1 cellular context compared by ENCODE assay signal in the genomic region with DNA sequence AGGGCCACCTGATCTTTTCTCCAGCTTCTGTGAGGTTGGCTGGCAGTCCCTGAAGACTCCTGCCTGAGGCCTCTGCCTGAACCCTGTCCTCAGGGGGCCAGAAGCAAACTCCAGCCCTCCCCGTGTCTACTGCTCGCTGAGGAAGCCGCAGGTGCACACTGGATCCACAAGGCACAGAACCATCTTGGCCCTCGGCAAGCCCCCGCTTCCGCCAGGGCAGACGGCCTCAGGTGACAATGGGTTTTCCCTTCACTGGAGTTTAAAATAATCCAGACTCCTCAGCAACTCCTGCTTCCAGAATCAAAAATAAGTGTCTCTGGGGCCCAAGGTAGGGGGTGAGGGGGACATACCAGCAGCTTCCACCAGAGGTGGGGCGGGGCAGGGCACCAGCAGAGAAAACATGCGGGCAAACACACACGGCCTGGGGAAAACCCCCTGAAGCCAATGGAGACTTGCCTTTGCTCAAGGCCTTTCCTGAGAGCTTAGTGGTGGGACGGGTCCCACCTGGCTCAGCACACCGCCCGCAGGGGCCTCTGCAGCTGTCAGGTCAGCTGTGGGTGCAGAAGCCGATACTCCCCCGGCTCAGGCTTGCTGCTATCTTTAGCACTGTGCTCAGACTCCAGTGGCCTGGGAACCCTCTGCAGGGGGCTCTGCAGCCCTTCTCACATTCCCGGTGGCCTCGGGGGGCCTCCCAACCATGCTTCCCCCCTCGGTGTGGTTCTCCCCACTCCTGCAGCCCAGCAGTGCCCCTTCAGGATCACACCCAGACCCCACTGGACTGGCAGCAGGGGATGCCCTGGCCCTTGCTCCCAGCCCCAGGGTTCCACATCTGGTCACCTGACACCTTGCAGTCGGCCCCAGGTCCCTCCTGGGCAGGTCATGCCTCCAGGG.
TF ChIP-seq lines count a peak whose summit lies in the region.

No MANE protein-coding gene starts in this region.

TF ChIP-seq in K562, 482 proteins besides CTCF, POLR2A, EP300 and RAD21 (continues in another document):
- peak; percentile 21; the same call in 1 of the 2 replicates for TF ChIP-seq TCF3 (CRISPR knock-in tag; IDR thresholded peaks at IDR 0.05)
- TF ChIP-seq HDGF (IDR thresholded peaks at IDR 0.05): no peak
- TF ChIP-seq ZNF282 (CRISPR knock-in tag; IDR thresholded peaks at IDR 0.05): no peak
- TF ChIP-seq, protein P1, sequence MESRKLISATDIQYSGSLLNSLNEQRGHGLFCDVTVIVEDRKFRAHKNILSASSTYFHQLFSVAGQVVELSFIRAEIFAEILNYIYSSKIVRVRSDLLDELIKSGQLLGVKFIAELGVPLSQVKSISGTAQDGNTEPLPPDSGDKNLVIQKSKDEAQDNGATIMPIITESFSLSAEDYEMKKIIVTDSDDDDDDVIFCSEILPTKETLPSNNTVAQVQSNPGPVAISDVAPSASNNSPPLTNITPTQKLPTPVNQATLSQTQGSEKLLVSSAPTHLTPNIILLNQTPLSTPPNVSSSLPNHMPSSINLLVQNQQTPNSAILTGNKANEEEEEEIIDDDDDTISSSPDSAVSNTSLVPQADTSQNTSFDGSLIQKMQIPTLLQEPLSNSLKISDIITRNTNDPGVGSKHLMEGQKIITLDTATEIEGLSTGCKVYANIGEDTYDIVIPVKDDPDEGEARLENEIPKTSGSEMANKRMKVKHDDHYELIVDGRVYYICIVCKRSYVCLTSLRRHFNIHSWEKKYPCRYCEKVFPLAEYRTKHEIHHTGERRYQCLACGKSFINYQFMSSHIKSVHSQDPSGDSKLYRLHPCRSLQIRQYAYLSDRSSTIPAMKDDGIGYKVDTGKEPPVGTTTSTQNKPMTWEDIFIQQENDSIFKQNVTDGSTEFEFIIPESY (CRISPR knock-in tag; IDR thresholded peaks at IDR 0.05): no peak
- TF ChIP-seq CBFA2T3 (IDR thresholded peaks at IDR 0.05): peak; percentile 65
- no peak for TF ChIP-seq BDP1 (IDR thresholded peaks at IDR 0.05; ENCODE audit: insufficient read depth, insufficient read length)
- peak; percentile 47; the same call in 1 of the 2 replicates for TF ChIP-seq CBFA2T2 (conservative IDR thresholded peaks at IDR 0.05)
- TF ChIP-seq, protein P2, sequence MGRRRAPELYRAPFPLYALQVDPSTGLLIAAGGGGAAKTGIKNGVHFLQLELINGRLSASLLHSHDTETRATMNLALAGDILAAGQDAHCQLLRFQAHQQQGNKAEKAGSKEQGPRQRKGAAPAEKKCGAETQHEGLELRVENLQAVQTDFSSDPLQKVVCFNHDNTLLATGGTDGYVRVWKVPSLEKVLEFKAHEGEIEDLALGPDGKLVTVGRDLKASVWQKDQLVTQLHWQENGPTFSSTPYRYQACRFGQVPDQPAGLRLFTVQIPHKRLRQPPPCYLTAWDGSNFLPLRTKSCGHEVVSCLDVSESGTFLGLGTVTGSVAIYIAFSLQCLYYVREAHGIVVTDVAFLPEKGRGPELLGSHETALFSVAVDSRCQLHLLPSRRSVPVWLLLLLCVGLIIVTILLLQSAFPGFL (CRISPR knock-in tag; IDR thresholded peaks at IDR 0.05): no peak
- no peak for TF ChIP-seq RBM25 (IDR thresholded peaks at IDR 0.05; ENCODE audit: low read depth, low read length, severe bottlenecking)
- TF ChIP-seq POLR2G (IDR thresholded peaks at IDR 0.05; ENCODE audit: low read depth, low read length): peak; percentile 51; the same call in 1 of the 2 replicates
- no peak for TF ChIP-seq RCOR1 (IDR thresholded peaks at IDR 0.05; ENCODE audit: borderline replicate concordance in 1 of 2, low read depth in 2 of 2, low read length in 2 of 2)
- no peak for TF ChIP-seq ELF1 (tag; IDR thresholded peaks at IDR 0.05)
- TF ChIP-seq, protein P3, sequence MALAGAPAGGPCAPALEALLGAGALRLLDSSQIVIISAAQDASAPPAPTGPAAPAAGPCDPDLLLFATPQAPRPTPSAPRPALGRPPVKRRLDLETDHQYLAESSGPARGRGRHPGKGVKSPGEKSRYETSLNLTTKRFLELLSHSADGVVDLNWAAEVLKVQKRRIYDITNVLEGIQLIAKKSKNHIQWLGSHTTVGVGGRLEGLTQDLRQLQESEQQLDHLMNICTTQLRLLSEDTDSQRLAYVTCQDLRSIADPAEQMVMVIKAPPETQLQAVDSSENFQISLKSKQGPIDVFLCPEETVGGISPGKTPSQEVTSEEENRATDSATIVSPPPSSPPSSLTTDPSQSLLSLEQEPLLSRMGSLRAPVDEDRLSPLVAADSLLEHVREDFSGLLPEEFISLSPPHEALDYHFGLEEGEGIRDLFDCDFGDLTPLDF (CRISPR knock-in tag; IDR thresholded peaks at IDR 0.05): no peak
- TF ChIP-seq, protein P4, sequence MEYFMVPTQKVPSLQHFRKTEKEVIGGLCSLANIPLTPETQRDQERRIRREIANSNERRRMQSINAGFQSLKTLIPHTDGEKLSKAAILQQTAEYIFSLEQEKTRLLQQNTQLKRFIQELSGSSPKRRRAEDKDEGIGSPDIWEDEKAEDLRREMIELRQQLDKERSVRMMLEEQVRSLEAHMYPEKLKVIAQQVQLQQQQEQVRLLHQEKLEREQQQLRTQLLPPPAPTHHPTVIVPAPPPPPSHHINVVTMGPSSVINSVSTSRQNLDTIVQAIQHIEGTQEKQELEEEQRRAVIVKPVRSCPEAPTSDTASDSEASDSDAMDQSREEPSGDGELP (CRISPR knock-in tag; IDR thresholded peaks at IDR 0.05; ENCODE audit: borderline replicate concordance): peak; percentile 84
- peak; percentile 54; the same call in 1 of the 2 replicates for TF ChIP-seq MEF2A (IDR thresholded peaks at IDR 0.05; ENCODE audit: control insufficient read depth, low read depth, low read length)
- TF ChIP-seq, protein P5, sequence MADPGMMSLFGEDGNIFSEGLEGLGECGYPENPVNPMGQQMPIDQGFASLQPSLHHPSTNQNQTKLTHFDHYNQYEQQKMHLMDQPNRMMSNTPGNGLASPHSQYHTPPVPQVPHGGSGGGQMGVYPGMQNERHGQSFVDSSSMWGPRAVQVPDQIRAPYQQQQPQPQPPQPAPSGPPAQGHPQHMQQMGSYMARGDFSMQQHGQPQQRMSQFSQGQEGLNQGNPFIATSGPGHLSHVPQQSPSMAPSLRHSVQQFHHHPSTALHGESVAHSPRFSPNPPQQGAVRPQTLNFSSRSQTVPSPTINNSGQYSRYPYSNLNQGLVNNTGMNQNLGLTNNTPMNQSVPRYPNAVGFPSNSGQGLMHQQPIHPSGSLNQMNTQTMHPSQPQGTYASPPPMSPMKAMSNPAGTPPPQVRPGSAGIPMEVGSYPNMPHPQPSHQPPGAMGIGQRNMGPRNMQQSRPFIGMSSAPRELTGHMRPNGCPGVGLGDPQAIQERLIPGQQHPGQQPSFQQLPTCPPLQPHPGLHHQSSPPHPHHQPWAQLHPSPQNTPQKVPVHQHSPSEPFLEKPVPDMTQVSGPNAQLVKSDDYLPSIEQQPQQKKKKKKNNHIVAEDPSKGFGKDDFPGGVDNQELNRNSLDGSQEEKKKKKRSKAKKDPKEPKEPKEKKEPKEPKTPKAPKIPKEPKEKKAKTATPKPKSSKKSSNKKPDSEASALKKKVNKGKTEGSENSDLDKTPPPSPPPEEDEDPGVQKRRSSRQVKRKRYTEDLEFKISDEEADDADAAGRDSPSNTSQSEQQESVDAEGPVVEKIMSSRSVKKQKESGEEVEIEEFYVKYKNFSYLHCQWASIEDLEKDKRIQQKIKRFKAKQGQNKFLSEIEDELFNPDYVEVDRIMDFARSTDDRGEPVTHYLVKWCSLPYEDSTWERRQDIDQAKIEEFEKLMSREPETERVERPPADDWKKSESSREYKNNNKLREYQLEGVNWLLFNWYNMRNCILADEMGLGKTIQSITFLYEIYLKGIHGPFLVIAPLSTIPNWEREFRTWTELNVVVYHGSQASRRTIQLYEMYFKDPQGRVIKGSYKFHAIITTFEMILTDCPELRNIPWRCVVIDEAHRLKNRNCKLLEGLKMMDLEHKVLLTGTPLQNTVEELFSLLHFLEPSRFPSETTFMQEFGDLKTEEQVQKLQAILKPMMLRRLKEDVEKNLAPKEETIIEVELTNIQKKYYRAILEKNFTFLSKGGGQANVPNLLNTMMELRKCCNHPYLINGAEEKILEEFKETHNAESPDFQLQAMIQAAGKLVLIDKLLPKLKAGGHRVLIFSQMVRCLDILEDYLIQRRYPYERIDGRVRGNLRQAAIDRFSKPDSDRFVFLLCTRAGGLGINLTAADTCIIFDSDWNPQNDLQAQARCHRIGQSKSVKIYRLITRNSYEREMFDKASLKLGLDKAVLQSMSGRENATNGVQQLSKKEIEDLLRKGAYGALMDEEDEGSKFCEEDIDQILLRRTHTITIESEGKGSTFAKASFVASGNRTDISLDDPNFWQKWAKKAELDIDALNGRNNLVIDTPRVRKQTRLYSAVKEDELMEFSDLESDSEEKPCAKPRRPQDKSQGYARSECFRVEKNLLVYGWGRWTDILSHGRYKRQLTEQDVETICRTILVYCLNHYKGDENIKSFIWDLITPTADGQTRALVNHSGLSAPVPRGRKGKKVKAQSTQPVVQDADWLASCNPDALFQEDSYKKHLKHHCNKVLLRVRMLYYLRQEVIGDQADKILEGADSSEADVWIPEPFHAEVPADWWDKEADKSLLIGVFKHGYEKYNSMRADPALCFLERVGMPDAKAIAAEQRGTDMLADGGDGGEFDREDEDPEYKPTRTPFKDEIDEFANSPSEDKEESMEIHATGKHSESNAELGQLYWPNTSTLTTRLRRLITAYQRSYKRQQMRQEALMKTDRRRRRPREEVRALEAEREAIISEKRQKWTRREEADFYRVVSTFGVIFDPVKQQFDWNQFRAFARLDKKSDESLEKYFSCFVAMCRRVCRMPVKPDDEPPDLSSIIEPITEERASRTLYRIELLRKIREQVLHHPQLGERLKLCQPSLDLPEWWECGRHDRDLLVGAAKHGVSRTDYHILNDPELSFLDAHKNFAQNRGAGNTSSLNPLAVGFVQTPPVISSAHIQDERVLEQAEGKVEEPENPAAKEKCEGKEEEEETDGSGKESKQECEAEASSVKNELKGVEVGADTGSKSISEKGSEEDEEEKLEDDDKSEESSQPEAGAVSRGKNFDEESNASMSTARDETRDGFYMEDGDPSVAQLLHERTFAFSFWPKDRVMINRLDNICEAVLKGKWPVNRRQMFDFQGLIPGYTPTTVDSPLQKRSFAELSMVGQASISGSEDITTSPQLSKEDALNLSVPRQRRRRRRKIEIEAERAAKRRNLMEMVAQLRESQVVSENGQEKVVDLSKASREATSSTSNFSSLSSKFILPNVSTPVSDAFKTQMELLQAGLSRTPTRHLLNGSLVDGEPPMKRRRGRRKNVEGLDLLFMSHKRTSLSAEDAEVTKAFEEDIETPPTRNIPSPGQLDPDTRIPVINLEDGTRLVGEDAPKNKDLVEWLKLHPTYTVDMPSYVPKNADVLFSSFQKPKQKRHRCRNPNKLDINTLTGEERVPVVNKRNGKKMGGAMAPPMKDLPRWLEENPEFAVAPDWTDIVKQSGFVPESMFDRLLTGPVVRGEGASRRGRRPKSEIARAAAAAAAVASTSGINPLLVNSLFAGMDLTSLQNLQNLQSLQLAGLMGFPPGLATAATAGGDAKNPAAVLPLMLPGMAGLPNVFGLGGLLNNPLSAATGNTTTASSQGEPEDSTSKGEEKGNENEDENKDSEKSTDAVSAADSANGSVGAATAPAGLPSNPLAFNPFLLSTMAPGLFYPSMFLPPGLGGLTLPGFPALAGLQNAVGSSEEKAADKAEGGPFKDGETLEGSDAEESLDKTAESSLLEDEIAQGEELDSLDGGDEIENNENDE (IDR thresholded peaks at IDR 0.05; ENCODE audit: low read depth, low read length): no peak
- TF ChIP-seq, protein P6, sequence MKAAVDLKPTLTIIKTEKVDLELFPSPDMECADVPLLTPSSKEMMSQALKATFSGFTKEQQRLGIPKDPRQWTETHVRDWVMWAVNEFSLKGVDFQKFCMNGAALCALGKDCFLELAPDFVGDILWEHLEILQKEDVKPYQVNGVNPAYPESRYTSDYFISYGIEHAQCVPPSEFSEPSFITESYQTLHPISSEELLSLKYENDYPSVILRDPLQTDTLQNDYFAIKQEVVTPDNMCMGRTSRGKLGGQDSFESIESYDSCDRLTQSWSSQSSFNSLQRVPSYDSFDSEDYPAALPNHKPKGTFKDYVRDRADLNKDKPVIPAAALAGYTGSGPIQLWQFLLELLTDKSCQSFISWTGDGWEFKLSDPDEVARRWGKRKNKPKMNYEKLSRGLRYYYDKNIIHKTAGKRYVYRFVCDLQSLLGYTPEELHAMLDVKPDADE (conservative IDR thresholded peaks at IDR 0.05; ENCODE audit: control insufficient read depth, low read depth, low read length): 0 out of 2 replicates have a peak, but pooled peaks have one; percentile 32
- no peak for TF ChIP-seq CHD2 (IDR thresholded peaks at IDR 0.05; ENCODE audit: low read depth, low read length)
- TF ChIP-seq HDAC6 (IDR thresholded peaks at IDR 0.05; ENCODE audit: low read depth, low read length): no peak
- no peak for TF ChIP-seq C11orf30 (IDR thresholded peaks at IDR 0.05; ENCODE audit: low read depth)
- no peak for TF ChIP-seq ETS2 (tag; IDR thresholded peaks at IDR 0.05; ENCODE audit: borderline replicate concordance, poor library complexity, severe bottlenecking)
- TF ChIP-seq, protein P7, sequence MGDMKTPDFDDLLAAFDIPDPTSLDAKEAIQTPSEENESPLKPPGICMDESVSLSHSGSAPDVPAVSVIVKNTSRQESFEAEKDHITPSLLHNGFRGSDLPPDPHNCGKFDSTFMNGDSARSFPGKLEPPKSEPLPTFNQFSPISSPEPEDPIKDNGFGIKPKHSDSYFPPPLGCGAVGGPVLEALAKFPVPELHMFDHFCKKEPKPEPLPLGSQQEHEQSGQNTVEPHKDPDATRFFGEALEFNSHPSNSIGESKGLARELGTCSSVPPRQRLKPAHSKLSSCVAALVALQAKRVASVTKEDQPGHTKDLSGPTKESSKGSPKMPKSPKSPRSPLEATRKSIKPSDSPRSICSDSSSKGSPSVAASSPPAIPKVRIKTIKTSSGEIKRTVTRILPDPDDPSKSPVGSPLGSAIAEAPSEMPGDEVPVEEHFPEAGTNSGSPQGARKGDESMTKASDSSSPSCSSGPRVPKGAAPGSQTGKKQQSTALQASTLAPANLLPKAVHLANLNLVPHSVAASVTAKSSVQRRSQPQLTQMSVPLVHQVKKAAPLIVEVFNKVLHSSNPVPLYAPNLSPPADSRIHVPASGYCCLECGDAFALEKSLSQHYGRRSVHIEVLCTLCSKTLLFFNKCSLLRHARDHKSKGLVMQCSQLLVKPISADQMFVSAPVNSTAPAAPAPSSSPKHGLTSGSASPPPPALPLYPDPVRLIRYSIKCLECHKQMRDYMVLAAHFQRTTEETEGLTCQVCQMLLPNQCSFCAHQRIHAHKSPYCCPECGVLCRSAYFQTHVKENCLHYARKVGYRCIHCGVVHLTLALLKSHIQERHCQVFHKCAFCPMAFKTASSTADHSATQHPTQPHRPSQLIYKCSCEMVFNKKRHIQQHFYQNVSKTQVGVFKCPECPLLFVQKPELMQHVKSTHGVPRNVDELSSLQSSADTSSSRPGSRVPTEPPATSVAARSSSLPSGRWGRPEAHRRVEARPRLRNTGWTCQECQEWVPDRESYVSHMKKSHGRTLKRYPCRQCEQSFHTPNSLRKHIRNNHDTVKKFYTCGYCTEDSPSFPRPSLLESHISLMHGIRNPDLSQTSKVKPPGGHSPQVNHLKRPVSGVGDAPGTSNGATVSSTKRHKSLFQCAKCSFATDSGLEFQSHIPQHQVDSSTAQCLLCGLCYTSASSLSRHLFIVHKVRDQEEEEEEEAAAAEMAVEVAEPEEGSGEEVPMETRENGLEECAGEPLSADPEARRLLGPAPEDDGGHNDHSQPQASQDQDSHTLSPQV (IDR thresholded peaks at IDR 0.05): no peak
- no peak for TF ChIP-seq ZNF668 (CRISPR knock-in tag; IDR thresholded peaks at IDR 0.05)
- TF ChIP-seq U2AF2 (optimal IDR thresholded peaks at IDR 0.05; ENCODE audit: low read depth, low read length): no peak
- no peak for TF ChIP-seq NEUROD1 (IDR thresholded peaks at IDR 0.05; ENCODE audit: borderline replicate concordance, low read depth, low read length, partially characterized antibody)
- TF ChIP-seq ZNF134 (CRISPR knock-in tag; conservative IDR thresholded peaks at IDR 0.05): no peak
- TF ChIP-seq, protein P8, sequence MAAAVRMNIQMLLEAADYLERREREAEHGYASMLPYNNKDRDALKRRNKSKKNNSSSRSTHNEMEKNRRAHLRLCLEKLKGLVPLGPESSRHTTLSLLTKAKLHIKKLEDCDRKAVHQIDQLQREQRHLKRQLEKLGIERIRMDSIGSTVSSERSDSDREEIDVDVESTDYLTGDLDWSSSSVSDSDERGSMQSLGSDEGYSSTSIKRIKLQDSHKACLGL (CRISPR knock-in tag; IDR thresholded peaks at IDR 0.05; ENCODE audit: borderline replicate concordance, poor library complexity, severe bottlenecking): no peak
- no peak for TF ChIP-seq NFIC (IDR thresholded peaks at IDR 0.05)
